In the genomic region with DNA sequence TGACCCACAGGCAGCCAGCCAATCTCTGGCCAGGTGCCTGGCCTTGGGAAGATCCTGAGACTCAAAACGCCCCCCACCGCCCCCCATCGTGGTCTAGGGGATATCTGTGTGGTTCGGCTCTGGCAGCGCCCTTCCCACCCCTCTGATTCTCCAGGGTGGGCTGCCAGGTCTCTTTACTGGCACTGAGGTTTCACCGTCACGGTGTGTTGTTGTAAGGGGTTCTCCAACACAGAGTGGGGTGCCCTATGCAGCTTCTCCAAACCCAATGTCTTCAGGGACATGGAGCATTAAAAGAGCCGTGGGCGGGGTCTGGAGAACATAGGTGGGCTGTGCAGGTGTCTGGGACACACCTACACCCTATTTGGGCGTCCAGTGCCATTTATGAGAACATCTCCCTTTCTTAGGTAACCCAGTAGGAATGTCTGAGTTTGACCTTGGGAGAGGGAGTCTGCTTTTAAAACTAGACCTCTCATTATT, we compare ENCODE assay signal across 8 cellular contexts. TPM values are rescaled to one million over a fixed set of nuclear protein-coding genes. Genes with fewer than 3 reads are reported as not detected.
DNase-seq lines count a peak whose midpoint lies in the region; TF ChIP-seq lines count a peak whose summit lies in the region.

No MANE protein-coding gene starts in this region.

- H4K20me1 ChIP-seq in neural cell (ENCODE audit: insufficient read depth) = no peaks in the 10 kb centered on the region

- H3K9me2 ChIP-seq in neural cell (ENCODE audit: insufficient read depth, low read length) = no peaks in the 10 kb centered on the region

- no peaks in the 10 kb centered on the region for H3F3A ChIP-seq in neural cell (ENCODE audit: insufficient read depth, low read length, poor library complexity, severe bottlenecking)

- H3K9me3 ChIP-seq in colonic mucosa (no peaks in the 10 kb centered on the region), neural cell (ENCODE audit: low read length) (no peaks in the 10 kb centered on the region)

- H3K36me3 ChIP-seq in BJ (ENCODE audit: control insufficient read depth, insufficient read depth, low read length) (peaks cover 4% of the 10 kb centered on the region; the same call in 1 of the 2 replicates), colonic mucosa (no peaks in the 10 kb centered on the region), neural cell (ENCODE audit: insufficient read depth, low read length) (no peaks in the 10 kb centered on the region)

- H3K4me3 ChIP-seq in BJ (ENCODE audit: low read depth, low read length) (peak overlapping the region; percentile 79), colonic mucosa (peak overlapping the region; percentile 52), neural cell (ENCODE audit: low read length) (peak overlapping the region; percentile 66)

- POLR2A ChIA-PET in BJ (lab: Charles Lee) = no interaction called here

- peak overlapping the region; percentile 100 for H3K27ac ChIP-seq in colonic mucosa
- H3K27ac ChIP-seq in neural cell (ENCODE audit: low read length) = no peak overlapping the region

- no peak for TF ChIP-seq RAD21 in neural cell (conservative IDR thresholded peaks at IDR 0.05)

- no peaks in the 10 kb centered on the region for H3K27me3 ChIP-seq in BJ (ENCODE audit: control insufficient read depth, insufficient read depth, low read length)
- H3K27me3 ChIP-seq in colonic mucosa = no peaks in the 10 kb centered on the region
- no peaks in the 10 kb centered on the region for H3K27me3 ChIP-seq in neural cell (ENCODE audit: insufficient read depth, low read depth, low read length)

- DNase-seq in BJ (ENCODE audit: low read depth) (no peak), M059J (ENCODE audit: low read depth) (peak; percentile 61), colonic mucosa (no peak), iPS-NIHi7 (ENCODE audit: extremely low spot score) (no peak), NCI-H2081 (lab: John Stamatoyannopoulos, UW) (no peak), NCI-H1930 (lab: John Stamatoyannopoulos, UW) (no peak), NAMALWA (ENCODE audit: low spot score) (no peak)

- no peaks in the 10 kb centered on the region for H3K79me2 ChIP-seq in neural cell (replicated peaks; ENCODE audit: insufficient read depth, low read length)

- H3K4me1 ChIP-seq in colonic mucosa = peaks cover 21% of the 10 kb centered on the region

- no peak overlapping the region for H2AFZ ChIP-seq in neural cell (ENCODE audit: low read depth, low read length)

- intact Hi-C loops in colonic mucosa (cut with DNase I) = no loop called here

- TF ChIP-seq CTCF in BJ (IDR thresholded peaks at IDR 0.05; ENCODE audit: insufficient read depth, low read depth, low read length) = no peak
- TF ChIP-seq CTCF in colonic mucosa (IDR thresholded peaks at IDR 0.05) = no peak
- no peak for TF ChIP-seq CTCF in neural cell (IDR thresholded peaks at IDR 0.05; ENCODE audit: poor library complexity, severe bottlenecking)

- no peak overlapping the region for H3K4me2 ChIP-seq in neural cell (ENCODE audit: low read length)

- CTCF ChIA-PET in BJ (lab: Yijun Ruan, JAX) = no interaction called here

- TF ChIP-seq EP300 in neural cell (conservative IDR thresholded peaks at IDR 0.05; ENCODE audit: poor library complexity, severe bottlenecking) = no peak

- H3K9ac ChIP-seq in colonic mucosa (ENCODE audit: low read depth in 2 of 2, low read length in 2 of 2) (peak overlapping the region; percentile 77 to 91), neural cell (ENCODE audit: low read length) (no peak overlapping the region)

TF ChIP-seq in neural cell, 6 proteins besides CTCF, POLR2A, EP300 and RAD21:
- TF ChIP-seq TAF1 (IDR thresholded peaks at IDR 0.05; ENCODE audit: low read depth) (no peak), MXI1 (conservative IDR thresholded peaks at IDR 0.05; ENCODE audit: poor library complexity, severe bottlenecking) (no peak), POLR2AphosphoS5 (IDR thresholded peaks at IDR 0.05) (no peak), EZH2 (IDR thresholded peaks at IDR 0.05; ENCODE audit: borderline replicate concordance, insufficient read depth, low read length, poor library complexity, severe bottlenecking) (no peak), SMC3 (conservative IDR thresholded peaks at IDR 0.05; ENCODE audit: poor library complexity) (no peak)
- TF ChIP-seq, protein P1, sequence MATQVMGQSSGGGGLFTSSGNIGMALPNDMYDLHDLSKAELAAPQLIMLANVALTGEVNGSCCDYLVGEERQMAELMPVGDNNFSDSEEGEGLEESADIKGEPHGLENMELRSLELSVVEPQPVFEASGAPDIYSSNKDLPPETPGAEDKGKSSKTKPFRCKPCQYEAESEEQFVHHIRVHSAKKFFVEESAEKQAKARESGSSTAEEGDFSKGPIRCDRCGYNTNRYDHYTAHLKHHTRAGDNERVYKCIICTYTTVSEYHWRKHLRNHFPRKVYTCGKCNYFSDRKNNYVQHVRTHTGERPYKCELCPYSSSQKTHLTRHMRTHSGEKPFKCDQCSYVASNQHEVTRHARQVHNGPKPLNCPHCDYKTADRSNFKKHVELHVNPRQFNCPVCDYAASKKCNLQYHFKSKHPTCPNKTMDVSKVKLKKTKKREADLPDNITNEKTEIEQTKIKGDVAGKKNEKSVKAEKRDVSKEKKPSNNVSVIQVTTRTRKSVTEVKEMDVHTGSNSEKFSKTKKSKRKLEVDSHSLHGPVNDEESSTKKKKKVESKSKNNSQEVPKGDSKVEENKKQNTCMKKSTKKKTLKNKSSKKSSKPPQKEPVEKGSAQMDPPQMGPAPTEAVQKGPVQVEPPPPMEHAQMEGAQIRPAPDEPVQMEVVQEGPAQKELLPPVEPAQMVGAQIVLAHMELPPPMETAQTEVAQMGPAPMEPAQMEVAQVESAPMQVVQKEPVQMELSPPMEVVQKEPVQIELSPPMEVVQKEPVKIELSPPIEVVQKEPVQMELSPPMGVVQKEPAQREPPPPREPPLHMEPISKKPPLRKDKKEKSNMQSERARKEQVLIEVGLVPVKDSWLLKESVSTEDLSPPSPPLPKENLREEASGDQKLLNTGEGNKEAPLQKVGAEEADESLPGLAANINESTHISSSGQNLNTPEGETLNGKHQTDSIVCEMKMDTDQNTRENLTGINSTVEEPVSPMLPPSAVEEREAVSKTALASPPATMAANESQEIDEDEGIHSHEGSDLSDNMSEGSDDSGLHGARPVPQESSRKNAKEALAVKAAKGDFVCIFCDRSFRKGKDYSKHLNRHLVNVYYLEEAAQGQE (IDR thresholded peaks at IDR 0.05; ENCODE audit: borderline replicate concordance) = no peak
TF ChIP-seq in neural cell: peak in this region for 0.

RNA-seq across cellular contexts. Expression of gene MAFK, which starts 1.5 kb away (rescaled TPM):
- polyA plus RNA-seq in BJ (2011; rRNA removed) = 9.6 and 17.1 TPM in 2 replicates
- polyA minus RNA-seq in BJ (2011; rRNA and poly(A)+ RNA removed) = 6.2 and 7.0 TPM in 2 replicates
- 13.3 and 26.7 TPM in 2 replicates for total RNA-seq in M059J (2014; rRNA removed; shearing (Covaris generic))
- 10 to 100 TPM; 30.7 to 42.4 TPM for total RNA-seq in colonic mucosa
- polyA plus RNA-seq in neural cell = 12.6 and 16.4 TPM in 2 replicates
- polyA minus RNA-seq in neural cell = 9.1 and 12.9 TPM in 2 replicates

RNA-seq across cellular contexts. Expression of gene TMEM184A, which starts 24.0 kb away (rescaled TPM):
- polyA plus RNA-seq in BJ (2011; rRNA removed) (0.38 and 1.3 TPM in 2 replicates), neural cell (0.12 TPM in 1 of 2 replicates, not detected in the other)
- polyA minus RNA-seq in BJ (2011; rRNA and poly(A)+ RNA removed) = 0.31 and 0.71 TPM in 2 replicates
- total RNA-seq in M059J (2014; rRNA removed; shearing (Covaris generic)) = 1.8 and 3.3 TPM in 2 replicates
- 10 to 100 TPM; 35.8 to 54.3 TPM for total RNA-seq in colonic mucosa
- not detected in 2 replicates for polyA minus RNA-seq in neural cell

RNA-seq across cellular contexts. Expression of gene INTS1, which starts 27.8 kb away (rescaled TPM):
- polyA plus RNA-seq in BJ (2011; rRNA removed) = 7.6 and 21.8 TPM in 2 replicates
- 19.7 and 26.6 TPM in 2 replicates for polyA minus RNA-seq in BJ (2011; rRNA and poly(A)+ RNA removed)
- 27.4 and 55.0 TPM in 2 replicates for total RNA-seq in M059J (2014; rRNA removed; shearing (Covaris generic))
- 100 to 1,000 TPM in 1 of 2 donors, 10 to 100 TPM in 1; 61.0 to 141 TPM for total RNA-seq in colonic mucosa
- polyA plus RNA-seq in neural cell = 21.1 and 26.3 TPM in 2 replicates
- polyA minus RNA-seq in neural cell = 49.0 and 63.8 TPM in 2 replicates

RNA-seq across cellular contexts. Expression of gene PSMG3, which starts 37.8 kb away (rescaled TPM):
- polyA plus RNA-seq in BJ (2011; rRNA removed) (32.1 and 40.9 TPM in 2 replicates), neural cell (50.6 and 54.1 TPM in 2 replicates)
- polyA minus RNA-seq in BJ (2011; rRNA and poly(A)+ RNA removed) = 10.2 and 11.6 TPM in 2 replicates
- 86.5 and 87.9 TPM in 2 replicates for total RNA-seq in M059J (2014; rRNA removed; shearing (Covaris generic))
- total RNA-seq in colonic mucosa = 10 to 100 TPM; 28.7 to 45.8 TPM
- 15.6 and 20.9 TPM in 2 replicates for polyA minus RNA-seq in neural cell
